In the genomic region with DNA sequence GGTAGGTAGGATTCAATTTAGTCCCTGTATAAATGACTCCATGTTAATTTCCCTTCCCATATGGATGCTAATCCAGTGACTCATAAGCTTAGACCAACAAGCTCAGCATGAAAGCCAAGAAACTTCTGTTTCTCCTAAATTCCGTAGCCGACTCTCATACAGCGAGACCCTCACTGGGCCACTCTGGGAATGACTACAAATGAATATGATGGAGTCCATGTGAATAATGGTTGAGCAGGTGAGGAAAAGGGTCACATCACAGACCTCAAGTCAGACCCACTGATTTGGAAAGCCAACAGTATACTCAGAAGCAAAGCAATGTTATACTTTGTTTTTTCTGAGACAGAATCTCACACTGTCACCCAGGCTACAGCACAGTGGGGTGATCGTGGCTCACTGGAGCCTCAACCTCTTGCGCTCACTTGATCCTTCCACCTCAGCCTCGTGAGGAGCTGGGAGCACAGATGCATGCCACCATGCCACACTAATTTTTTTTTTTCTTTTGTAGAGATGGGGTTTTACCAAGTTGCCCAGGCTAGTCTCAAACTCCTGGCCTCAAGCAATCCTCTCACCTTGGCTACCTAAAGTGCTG, we compare ENCODE assay signal across 11 cellular contexts. TPM values are rescaled to one million over a fixed set of nuclear protein-coding genes. Genes with fewer than 3 reads are reported as not detected.
A peak's percentile ranks its signal among the peaks of the same experiment; 100 is the strongest.
DNase-seq lines count a peak whose midpoint lies in the region; ATAC-seq and TF ChIP-seq lines count a peak whose summit lies in the region.
"Had no signal": no experiment of that assay in that cellular context is flagged by ENCODE, and none has a peak within 500 bp of the region (broad histone marks: within the 10 kb centered on the region; RNA-seq: fewer than 3 reads in every experiment).

No MANE protein-coding gene starts in this region.

- TF ChIP-seq CTCF in RWPE2 (IDR thresholded peaks at IDR 0.05; ENCODE audit: poor library complexity, severe bottlenecking) (no peak), fibroblast of the aortic adventitia (IDR thresholded peaks at IDR 0.05; ENCODE audit: insufficient read depth, low read length) (no peak)

- no peaks in the 10 kb centered on the region for H3K27me3 ChIP-seq in RWPE2 (ENCODE audit: insufficient read depth, poor library complexity, severe bottlenecking)

- H3K9me3 ChIP-seq in RWPE2 (ENCODE audit: severe bottlenecking) = no peaks in the 10 kb centered on the region

- peaks cover 27% of the 10 kb centered on the region for H3K4me1 ChIP-seq in RWPE2 (ENCODE audit: insufficient read depth, poor library complexity, severe bottlenecking)

- ATAC-seq in RWPE2 (ENCODE audit: low read depth) = peak; percentile 59

- DNase-seq in DMS 273 (lab: John Stamatoyannopoulos, UW; ENCODE audit: unreplicated experiment) (peak; percentile 63), DMS 273 treated with DMSO at 0.1 percent for 48 hours (lab: John Stamatoyannopoulos, UW) (no peak), RWPE2 (ENCODE audit: low spot score) (no peak), fibroblast of the aortic adventitia (ENCODE audit: low read depth) (peak; percentile 60), smooth muscle cell of the brain vasculature (ENCODE audit: low read depth, low spot score) (peak; percentile 45), SKM-1 treated with dmso at 0.1 percent for 144 hours (lab: John Stamatoyannopoulos, UW; ENCODE audit: unreplicated experiment) (no peak)
- DNase-seq in activated naive CD4-positive, alpha-beta T cell (lab: John Stamatoyannopoulos, UW) = no peak
- no peak for DNase-seq in stimulated activated naive CD4-positive, alpha-beta T cell (lab: John Stamatoyannopoulos, UW)
- DNase-seq: activated T-cell treated with anti-CD3 and anti-CD28 coated beads, Interleukin-2, amount 50 U/mL, for 1 hour; T-helper 1 cell had no signal

- peaks cover 54% of the 10 kb centered on the region for H3K36me3 ChIP-seq in RWPE2 (ENCODE audit: low read depth)

- H3K4me3 ChIP-seq in RWPE2 (ENCODE audit: severe bottlenecking) (no peak overlapping the region), fibroblast of the aortic adventitia (ENCODE audit: low read depth, low read length) (no peak overlapping the region)

- peak overlapping the region; percentile 86 for H3K27ac ChIP-seq in RWPE2 (ENCODE audit: poor library complexity, severe bottlenecking)
- H3K27ac ChIP-seq: HL-60 had no signal

RNA-seq across cellular contexts. Expression of a gene that starts 14.6 kb away (rescaled TPM):
- 178 and 183 TPM in 2 replicates for total RNA-seq in fibroblast of the aortic adventitia (ENCODE audit: low replicate concordance)

RNA-seq across cellular contexts. Expression of a gene that starts 39.7 kb away (rescaled TPM):
- 31.9 and 106 TPM in 2 replicates for total RNA-seq in fibroblast of the aortic adventitia (ENCODE audit: low replicate concordance)

Comparison
In these comparisons a context has a peak if more than half of its experiments do, and no peak if none do; other contexts are left out.
1. DNase-seq: peak in DMS 273 (single experiment), fibroblast of the aortic adventitia (single experiment) and smooth muscle cell of the brain vasculature (single experiment); none in DMS 273 treated with DMSO at 0.1 percent for 48 hours (single experiment), RWPE2 (single experiment), SKM-1 treated with dmso at 0.1 percent for 144 hours (single experiment), activated naive CD4-positive, alpha-beta T cell (0 of 4) and stimulated activated naive CD4-positive, alpha-beta T cell (0 of 6).